In genomic region chr3:55697177-55697865, GRCh38 we compare ENCODE assay signal across 27 cellular contexts.
"Had no signal": no experiment of that assay in that cellular context is flagged by ENCODE, and none has a peak within 500 bp of the region (broad histone marks: within the 10 kb centered on the region; RNA-seq: fewer than 3 reads in every experiment).

No MANE protein-coding gene starts in this region.

- H3K27me3 ChIP-seq: SJCRH30 had no signal

- H3K4me3 ChIP-seq: SJCRH30, SK-N-MC had no signal

- H3K27ac ChIP-seq: SJCRH30, SK-N-MC had no signal

- H3K36me3 ChIP-seq: SJCRH30 had no signal

- FAIRE-seq: colon had no signal

- DNase-seq: activated CD4-positive, alpha-beta T cell treated with anti-CD3 and anti-CD28 coated beads, Interleukin-2, amount 10 ng/mL, durations not matched to agents 24 days and 14 days; activated CD4-positive, alpha-beta T cell treated with anti-CD3 and anti-CD28 coated beads, Interleukin-2, amount 50 U/mL, for 4 hours; activated CD8-positive, alpha-beta T cell treated with anti-CD3 and anti-CD28 coated beads for 36 hours; activated effector memory CD4-positive, alpha-beta T cell treated with anti-CD3 and anti-CD28 coated beads, Interleukin-2, amount 50 U/mL, for 16 hours; activated naive CD4-positive, alpha-beta T cell; activated naive CD4-positive, alpha-beta T cell treated with anti-CD3 and anti-CD28 coated beads, Interleukin-2, amount 50 U/mL, for 16 hours; activated naive CD8-positive, alpha-beta T cell treated with anti-CD3 and anti-CD28 coated beads for 36 hours; activated T-cell treated with anti-CD3 and anti-CD28 coated beads, Interleukin-2, amount 50 U/mL, for 1 hour; activated T-cell treated with anti-CD3 and anti-CD28 coated beads, Interleukin-2, amount 50 U/mL, for 72 hours; amniotic stem cell; aorta; Karpas-422; NCI-H1048; NCI-H1105 treated with DMSO at 0.1 percent for 48 hours; NCI-H1436; NCI-H1694; NCI-H1930; NCI-H2081 treated with DMSO at 0.1 percent for 48 hours; NCI-H345; NCI-H524 treated with DMSO at 0.1 percent for 48 hours; NK-92 treated with Interleukin-12 subunit alpha and Interleukin-12 subunit beta, amount 100 ng/mL, for 24 hours; Right ventricle myocardium superior; SJCRH30; T1000 had no signal

- H3K9me3 ChIP-seq: SJCRH30 had no signal

- ATAC-seq: activated CD8-positive, alpha-beta T cell treated with anti-CD3 and anti-CD28 coated beads for 36 hours; activated T-cell treated with anti-CD3 and anti-CD28 coated beads, Interleukin-2, amount 50 U/mL, for 72 hours; activated T-helper 17 cell treated with anti-CD3 and anti-CD28 coated beads, Interleukin-2, amount 50 U/mL, for 72 hours had no signal
